Comparison of ENCODE assay signal across 23 cellular contexts in the genomic region with DNA sequence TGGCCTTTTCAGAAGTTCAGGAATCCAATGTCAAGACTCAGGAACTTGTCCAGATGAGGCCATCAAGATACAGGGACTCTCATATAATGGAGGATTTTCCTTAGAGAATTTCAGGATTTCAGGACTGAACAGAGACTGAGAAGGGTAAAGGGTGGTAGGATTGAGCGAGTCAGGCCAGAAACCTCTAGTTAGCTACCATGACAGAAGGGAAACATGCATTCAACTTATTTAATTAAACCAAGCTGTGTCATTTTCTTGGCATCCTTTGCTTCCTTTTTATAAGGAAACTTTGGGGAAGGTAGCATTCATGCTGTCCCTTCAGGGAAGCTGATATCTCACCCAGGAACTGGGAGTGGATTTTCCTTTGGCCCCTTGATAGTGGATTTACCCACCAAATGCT.
A peak's percentile ranks its signal among the peaks of the same experiment; 100 is the strongest.
DNase-seq lines count a peak whose midpoint lies in the region; ATAC-seq and TF ChIP-seq lines count a peak whose summit lies in the region.
"Had no signal": no experiment of that assay in that cellular context is flagged by ENCODE, and none has a peak within 500 bp of the region (broad histone marks: within the 10 kb centered on the region; RNA-seq: fewer than 3 reads in every experiment).

No MANE protein-coding gene starts in this region.

- H3K4me3 ChIP-seq in left ventricle myocardium inferior = no peak overlapping the region
- H3K4me3 ChIP-seq in subcutaneous abdominal adipose tissue (ENCODE audit: low read depth in 1 of 5, low read length in 5 of 5) = no peak overlapping the region
- no peak overlapping the region for H3K4me3 ChIP-seq in gastrocnemius medialis

- in situ Hi-C loops in gastrocnemius medialis (cut with MboI; ENCODE audit: low sequenced_read_pairs in 4 of 4) = no loop called here

- ATAC-seq in Right ventricle myocardium inferior (no peak), GM18858 (IDR thresholded peaks at IDR 0.05; ENCODE audit: unreplicated experiment) (no peak), GM18868 (IDR thresholded peaks at IDR 0.05; ENCODE audit: unreplicated experiment) (no peak), WTC11 (no peak), gastrocnemius medialis (no peak)

- H3K36me3 Mint-ChIP-seq in WTC11 = no peaks in the 10 kb centered on the region; the same call in 1 of the 2 replicates
- H3K36me3 Mint-ChIP-seq: CD4-positive, CD25-positive, alpha-beta regulatory T cell had no signal

- no peak for TF ChIP-seq POLR2A in gastrocnemius medialis (IDR thresholded peaks at IDR 0.05)

- POLR2A ChIA-PET in WTC11 (lab: Charles Lee) = no interaction called here

- intact Hi-C loops in left ventricle myocardium inferior (cut with micrococcal nuclease) = no loop called here
- intact Hi-C loops in Right ventricle myocardium inferior (cut with DNase I) = no loop called here
- intact Hi-C loops in gastrocnemius medialis (cut with DNase I; ENCODE audit: low total_unique reads) = no loop called here

- peaks cover 10% of the 10 kb centered on the region for H3K4me1 Mint-ChIP-seq in WTC11
- H3K4me1 Mint-ChIP-seq: CD4-positive, CD25-positive, alpha-beta regulatory T cell had no signal

- no peak overlapping the region for H3K27ac Mint-ChIP-seq in WTC11
- H3K27ac Mint-ChIP-seq: CD4-positive, CD25-positive, alpha-beta regulatory T cell had no signal

- H3K27ac ChIP-seq in left ventricle myocardium inferior (replicated peaks) (peak overlapping the region; percentile 54), subcutaneous abdominal adipose tissue (ENCODE audit: low read depth, low read length) (peak overlapping the region; percentile 61), gastrocnemius medialis (peak overlapping the region in 1 of 4 donors; percentile 47)

- peaks cover 15% of the 10 kb centered on the region for H3K9me3 Mint-ChIP-seq in WTC11

- H3K27me3 ChIP-seq in left ventricle myocardium inferior (ENCODE audit: low read depth) (no peaks in the 10 kb centered on the region), subcutaneous abdominal adipose tissue (ENCODE audit: control insufficient read depth in 5 of 5, insufficient read depth in 4 of 5, low read length in 5 of 5) (no peaks in the 10 kb centered on the region), gastrocnemius medialis (no peaks in the 10 kb centered on the region)
- H3K27me3 ChIP-seq: BE2C had no signal

- H3K9ac ChIP-seq in subcutaneous abdominal adipose tissue (ENCODE audit: low read length in 5 of 5) = no peak overlapping the region

- TF ChIP-seq CTCF in left ventricle myocardium inferior (IDR thresholded peaks at IDR 0.05; ENCODE audit: borderline replicate concordance) (no peak), WTC11 (IDR thresholded peaks at IDR 0.05) (no peak), gastrocnemius medialis (IDR thresholded peaks at IDR 0.05 in 4 of 5, conservative IDR thresholded peaks at IDR 0.05 in 1 of 5) (no peak)

- H3K36me3 ChIP-seq in left ventricle myocardium inferior (no peaks in the 10 kb centered on the region), subcutaneous abdominal adipose tissue (ENCODE audit: control insufficient read depth in 5 of 5, insufficient read depth in 5 of 5, low read length in 5 of 5) (no peaks in the 10 kb centered on the region), gastrocnemius medialis (no peaks in the 10 kb centered on the region)
- H3K36me3 ChIP-seq: BE2C had no signal

- H3K9me3 ChIP-seq in left ventricle myocardium inferior (replicated peaks) = peaks cover 16% of the 10 kb centered on the region
- peaks cover 0 to 3% (median 0%) of the 10 kb centered on the region in 5 donors for H3K9me3 ChIP-seq in subcutaneous abdominal adipose tissue (ENCODE audit: control insufficient read depth in 5 of 5, low read length in 5 of 5)
- H3K9me3 ChIP-seq in gastrocnemius medialis = no peaks in the 10 kb centered on the region
- H3K9me3 ChIP-seq: Caco-2 had no signal

- no peak overlapping the region for H3K4me3 Mint-ChIP-seq in WTC11
- H3K4me3 Mint-ChIP-seq: CD4-positive, CD25-positive, alpha-beta regulatory T cell had no signal

- DNase-seq in left ventricle myocardium inferior = no peak
- no peak for DNase-seq in Right ventricle myocardium inferior (ENCODE audit: missing footprints)
- peak; percentile 66 for DNase-seq in fibroblast of gingiva (ENCODE audit: low read depth)
- DNase-seq in WTC11 (ENCODE audit: low spot score) = no peak
- no peak for DNase-seq in gastrocnemius medialis
- DNase-seq: 8988T; BE2C; Caco-2; CD4-positive, CD25-positive, alpha-beta regulatory T cell; GDM1; HCEC 1CT; KG1; NCI-H1417; NCI-H187; NCI-H2107; NCI-H2227 treated with DMSO at 0.1 percent for 48 hours; NCI-H510A treated with DMSO at 0.1 percent for 48 hours; NCI-H774; OCI-M1; SIG-M5 had no signal

- H3K4me1 ChIP-seq in left ventricle myocardium inferior = peaks cover 22% of the 10 kb centered on the region
- peaks cover 7 to 23% (median 17%) of the 10 kb centered on the region in 5 donors for H3K4me1 ChIP-seq in subcutaneous abdominal adipose tissue (ENCODE audit: control insufficient read depth in 5 of 5, insufficient read depth in 5 of 5, low read length in 5 of 5)
- H3K4me1 ChIP-seq in gastrocnemius medialis = no peaks in the 10 kb centered on the region
- H3K4me1 ChIP-seq: Caco-2 had no signal

- CTCF ChIA-PET in WTC11 (lab: Charles Lee) = no interaction called here

- H3K27me3 Mint-ChIP-seq in WTC11 (ENCODE audit: low read depth) = no peaks in the 10 kb centered on the region; the same call in 1 of the 2 replicates

TF ChIP-seq in WTC11, 78 proteins besides CTCF, POLR2A, EP300 and RAD21:
- TF ChIP-seq ZNF317 (CRISPR knock-in tag; IDR thresholded peaks at IDR 0.05; ENCODE audit: borderline replicate concordance, low read depth) (no peak), HMGA2 (CRISPR knock-in tag; IDR thresholded peaks at IDR 0.05) (no peak), ZNF671 (CRISPR knock-in tag; IDR thresholded peaks at IDR 0.05) (no peak)
- TF ChIP-seq, protein P1, sequence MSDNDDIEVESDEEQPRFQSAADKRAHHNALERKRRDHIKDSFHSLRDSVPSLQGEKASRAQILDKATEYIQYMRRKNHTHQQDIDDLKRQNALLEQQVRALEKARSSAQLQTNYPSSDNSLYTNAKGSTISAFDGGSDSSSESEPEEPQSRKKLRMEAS (CRISPR knock-in tag; IDR thresholded peaks at IDR 0.05) = no peak
- TF ChIP-seq, protein P2, sequence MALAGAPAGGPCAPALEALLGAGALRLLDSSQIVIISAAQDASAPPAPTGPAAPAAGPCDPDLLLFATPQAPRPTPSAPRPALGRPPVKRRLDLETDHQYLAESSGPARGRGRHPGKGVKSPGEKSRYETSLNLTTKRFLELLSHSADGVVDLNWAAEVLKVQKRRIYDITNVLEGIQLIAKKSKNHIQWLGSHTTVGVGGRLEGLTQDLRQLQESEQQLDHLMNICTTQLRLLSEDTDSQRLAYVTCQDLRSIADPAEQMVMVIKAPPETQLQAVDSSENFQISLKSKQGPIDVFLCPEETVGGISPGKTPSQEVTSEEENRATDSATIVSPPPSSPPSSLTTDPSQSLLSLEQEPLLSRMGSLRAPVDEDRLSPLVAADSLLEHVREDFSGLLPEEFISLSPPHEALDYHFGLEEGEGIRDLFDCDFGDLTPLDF (CRISPR knock-in tag; IDR thresholded peaks at IDR 0.05) = no peak
- TF ChIP-seq, protein P3, sequence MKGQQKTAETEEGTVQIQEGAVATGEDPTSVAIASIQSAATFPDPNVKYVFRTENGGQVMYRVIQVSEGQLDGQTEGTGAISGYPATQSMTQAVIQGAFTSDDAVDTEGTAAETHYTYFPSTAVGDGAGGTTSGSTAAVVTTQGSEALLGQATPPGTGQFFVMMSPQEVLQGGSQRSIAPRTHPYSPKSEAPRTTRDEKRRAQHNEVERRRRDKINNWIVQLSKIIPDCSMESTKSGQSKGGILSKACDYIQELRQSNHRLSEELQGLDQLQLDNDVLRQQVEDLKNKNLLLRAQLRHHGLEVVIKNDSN (CRISPR knock-in tag; IDR thresholded peaks at IDR 0.05) = no peak
